ENCODE assay signal across 10 cellular contexts in genomic region chr1:40939320-40940059, GRCh38. TPM values are rescaled to one million over a fixed set of nuclear protein-coding genes. Genes with fewer than 3 reads are reported as not detected.
A peak's percentile ranks its signal among the peaks of the same experiment; 100 is the strongest.
DNase-seq lines count a peak whose midpoint lies in the region; ATAC-seq and TF ChIP-seq lines count a peak whose summit lies in the region.
"Had no signal": no experiment of that assay in that cellular context is flagged by ENCODE, and none has a peak within 500 bp of the region (broad histone marks: within the 10 kb centered on the region; RNA-seq: fewer than 3 reads in every experiment).

No MANE protein-coding gene starts in this region.

- no TSS peak for BruUV-seq in Panc1 (replicated peaks; lab: Mats Ljungman, UMichigan)

- no peak overlapping the region for H3K4me3 ChIP-seq in Panc1 (ENCODE audit: low read depth in 2 of 2, low read length in 2 of 2)
- no peak overlapping the region for H3K4me3 ChIP-seq in sigmoid colon

- no peak for TF ChIP-seq POLR2A in sigmoid colon (IDR thresholded peaks at IDR 0.05)

- H3K27me3 ChIP-seq in Panc1 (ENCODE audit: control insufficient read depth, insufficient read depth, low read length): no peaks in the 10 kb centered on the region
- H3K27me3 ChIP-seq in sigmoid colon: no peaks in the 10 kb centered on the region

- CTCF ChIA-PET in Panc1 (lab: Charles Lee): no interaction called here

- peak; percentile 100 for DNase-seq in DMS 273 (lab: John Stamatoyannopoulos, UW; ENCODE audit: unreplicated experiment)
- no peak for DNase-seq in Panc1 (ENCODE audit: low read depth, low spot score)
- peak; percentile 39 for DNase-seq in fibroblast of the conjunctiva (ENCODE audit: low read depth)
- DNase-seq in sigmoid colon: peak; percentile 73
- DNase-seq in iPS-NIHi7 (ENCODE audit: extremely low spot score): no peak
- no peak for DNase-seq in activated CD4-positive, CD25-positive, alpha-beta regulatory T cell treated with anti-CD3 and anti-CD28 coated beads, Interleukin-2, amount 50 U/mL, for 72 hours
- DNase-seq in cortex of kidney (lab: John Stamatoyannopoulos, UW): no peak
- DNase-seq: activated T-cell treated with anti-CD3 and anti-CD28 coated beads, Interleukin-2, amount 50 U/mL, for 24 hours; NCI-H2081 had no signal

- H3K9me3 ChIP-seq in Panc1 (ENCODE audit: control insufficient read depth, insufficient read depth, low read depth, low read length) (no peaks in the 10 kb centered on the region), sigmoid colon (no peaks in the 10 kb centered on the region)

- peak in 1 of 4 donors; percentile 17 for TF ChIP-seq EP300 in sigmoid colon (IDR thresholded peaks at IDR 0.05)

- H3K27ac ChIP-seq in Panc1 (ENCODE audit: low read length) (peak overlapping the region; percentile 10; the same call in 1 of the 2 replicates), sigmoid colon (peak overlapping the region in 3 of 4 donors; percentile 23 to 53 (median 45))

- H3K36me3 ChIP-seq in Panc1 (ENCODE audit: control insufficient read depth, insufficient read depth, low read length) (no peaks in the 10 kb centered on the region), sigmoid colon (no peaks in the 10 kb centered on the region)

- 0 out of 2 replicates have a peak, but pooled peaks cover 4% of the 10 kb centered on the region for H3K4me1 ChIP-seq in Panc1 (ENCODE audit: control insufficient read depth, insufficient read depth, low read length)
- H3K4me1 ChIP-seq in sigmoid colon: peaks cover 0 to 55% (median 30%) of the 10 kb centered on the region in 4 donors

- intact Hi-C loops in Panc1 (cut with micrococcal nuclease; ENCODE audit: unreplicated experiment) (no loop called here), sigmoid colon (cut with DNase I) (loop anchor here (10.0 kb wide), 1 partner anchor 245 kb away; the partner anchor contains the start of gene NFYC)

- POLR2A ChIA-PET in Panc1 (lab: Charles Lee): interaction anchor here (0.6 to 0.7 kb wide), 3 partner anchors 8 to 95 kb away, joined by 3 to 10 read pairs (median 7); no protein-coding TSS in a partner anchor

- no peak for ATAC-seq in Panc1
- no peak for ATAC-seq in GM19351 (IDR thresholded peaks at IDR 0.05; ENCODE audit: unreplicated experiment)

- 46 to 65% methylated on average over 12 of the region's 12 CpGs for WGBS in sigmoid colon, 2 donors

- in situ Hi-C loops in Panc1 (cut with HindIII; ENCODE audit: low pct_unique_long_range_greater_than_20kb, low sequenced_read_pairs): no loop called here

- no peak for TF ChIP-seq CTCF in Panc1 (IDR thresholded peaks at IDR 0.05)
- no peak for TF ChIP-seq CTCF in sigmoid colon (IDR thresholded peaks at IDR 0.05)

RNA-seq across cellular contexts. Expression of gene CTPS1, which starts 40.0 kb away (rescaled TPM):
- total RNA-seq in Panc1 (2021; ENCODE audit: unreplicated experiment): 166 TPM
- polyA plus RNA-seq in Panc1 (2012; ENCODE audit: insufficient read length): 83.3 TPM
- 10 to 100 TPM; 26.0 to 99.0 (median 58.0) TPM for total RNA-seq in sigmoid colon
- polyA plus RNA-seq in sigmoid colon: 10 to 100 TPM in 1 of 3 donors, 1 to 10 TPM in 2; 1.8 to 18.1 (median 5.1) TPM

Comparison
In these comparisons a context has a peak if more than half of its experiments do, and no peak if none do; other contexts are left out.
1. DNase-seq: peak in DMS 273 (single experiment), fibroblast of the conjunctiva (single experiment) and sigmoid colon (single experiment); none in Panc1 (single experiment), iPS-NIHi7 (single experiment), activated CD4-positive, CD25-positive, alpha-beta regulatory T cell treated with anti-CD3 and anti-CD28 coated beads, Interleukin-2, amount 50 U/mL, for 72 hours (single experiment) and cortex of kidney (single experiment).